Comparison of ENCODE assay signal across 15 cellular contexts in the genomic region with DNA sequence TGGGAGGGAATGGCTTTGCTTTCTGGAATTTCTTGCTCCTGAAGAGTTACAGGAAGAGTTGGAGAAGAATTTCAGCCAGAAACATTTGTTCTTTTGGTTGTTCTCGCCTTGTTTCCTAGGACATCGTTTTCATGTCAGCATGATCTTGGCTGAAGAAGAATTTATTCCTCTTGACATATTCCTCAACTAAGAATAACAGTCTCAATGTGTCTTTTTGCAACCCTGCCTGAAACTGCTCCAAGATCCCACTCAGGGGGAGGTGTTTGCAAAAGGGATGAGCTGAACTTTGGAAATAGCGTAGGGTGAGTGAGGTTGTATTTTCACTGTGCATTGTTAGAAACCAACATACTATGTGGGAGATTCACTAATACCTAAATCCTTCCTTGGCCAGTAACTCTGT. TPM values are rescaled to one million over a fixed set of nuclear protein-coding genes. Genes with fewer than 3 reads are reported as not detected.
A peak's percentile ranks its signal among the peaks of the same experiment; 100 is the strongest.
DNase-seq lines count a peak whose midpoint lies in the region; TF ChIP-seq lines count a peak whose summit lies in the region.
"Had no signal": no experiment of that assay in that cellular context is flagged by ENCODE, and none has a peak within 500 bp of the region (broad histone marks: within the 10 kb centered on the region; RNA-seq: fewer than 3 reads in every experiment).

No MANE protein-coding gene starts in this region.

- no peak overlapping the region for H4K91ac ChIP-seq in mesenchymal stem cell (ENCODE audit: low read length)

- H3K27ac ChIP-seq in HUES48 (ENCODE audit: low read depth, low read length) (peak overlapping the region; percentile 5), esophagus squamous epithelium (peak overlapping the region in 3 of 4 donors; percentile 83 to 90 (median 87)), muscle layer of duodenum (ENCODE audit: low read length) (peak overlapping the region; percentile 17), mammary epithelial cell (ENCODE audit: insufficient read depth, low read depth, low read length) (no peak overlapping the region), mesenchymal stem cell (ENCODE audit: low read length, poor library complexity, severe bottlenecking) (no peak overlapping the region)
- H3K27ac ChIP-seq: A549, C4-2B had no signal

- H2BK12ac ChIP-seq in mesenchymal stem cell (ENCODE audit: low read length in 2 of 2): no peak overlapping the region

- peaks cover 20% of the 10 kb centered on the region for H3K79me1 ChIP-seq in mesenchymal stem cell (replicated peaks; ENCODE audit: low read length, poor library complexity, severe bottlenecking)

- H2AK5ac ChIP-seq in mesenchymal stem cell (ENCODE audit: low read length, severe bottlenecking): no peak overlapping the region

- dilution Hi-C loops in mammary epithelial cell (cut with HindIII; ENCODE audit: low sequenced_read_pairs): no loop called here

- no peaks in the 10 kb centered on the region for H3K79me2 ChIP-seq in mammary epithelial cell (ENCODE audit: insufficient read depth, low read length)

- no peak overlapping the region for H3K23ac ChIP-seq in mesenchymal stem cell (ENCODE audit: low read length in 2 of 2)

- no peak for DNase-seq in esophagus squamous epithelium (lab: John Stamatoyannopoulos, UW)
- peak; percentile 37 for DNase-seq in superior temporal gyrus (ENCODE audit: extremely low spot score)
- no peak for DNase-seq in mammary epithelial cell
- DNase-seq in mesenchymal stem cell: no peak
- DNase-seq in SW 1271 (lab: John Stamatoyannopoulos, UW): no peak
- no peak for DNase-seq in NCI-H2029 treated with DMSO at 0.1 percent for 48 hours (lab: John Stamatoyannopoulos, UW)
- DNase-seq: DMS53, H9, NCI-H1930, NCI-H524 had no signal

- no peak overlapping the region for H4K8ac ChIP-seq in mesenchymal stem cell (ENCODE audit: low read length)

- H3K4me3 ChIP-seq in HUES48 (ENCODE audit: low read depth, low read length) (no peak overlapping the region), esophagus squamous epithelium (no peak overlapping the region), muscle layer of duodenum (ENCODE audit: low read depth in 1 of 2, low read length in 2 of 2) (peak overlapping the region in 1 of 2 donors; percentile 29), mammary epithelial cell (replicated peaks in 1 of 3; ENCODE audit: insufficient read depth in 1 of 3, low read depth in 2 of 3, low read length in 3 of 3) (no peak overlapping the region), mesenchymal stem cell (ENCODE audit: insufficient read depth in 1 of 2, low read depth in 1 of 2, low read length in 2 of 2) (no peak overlapping the region)
- H3K4me3 ChIP-seq: A549 had no signal

- 73 to 87% methylated on average over 3 of the region's 3 CpGs for WGBS in esophagus squamous epithelium, 2 donors
- WGBS in mammary epithelial cell (ENCODE audit: low coverage, missing lambda C conversion rate): 45% methylated on average over 3 of the region's 3 CpGs
- WGBS in mesenchymal stem cell: 100% methylated on average over 2 of the region's 3 CpGs

- no peaks in the 10 kb centered on the region for H3K36me3 ChIP-seq in HUES48 (ENCODE audit: control insufficient read depth, insufficient read depth, low read length)
- H3K36me3 ChIP-seq in esophagus squamous epithelium: no peaks in the 10 kb centered on the region
- no peaks in the 10 kb centered on the region for H3K36me3 ChIP-seq in muscle layer of duodenum (ENCODE audit: control insufficient read depth in 1 of 2, insufficient read depth in 2 of 2, low read length in 2 of 2)
- no peaks in the 10 kb centered on the region for H3K36me3 ChIP-seq in mammary epithelial cell (ENCODE audit: insufficient read depth, low read length)
- peaks cover 0 to 4% of the 10 kb centered on the region in 2 experiments for H3K36me3 ChIP-seq in mesenchymal stem cell (ENCODE audit: control insufficient read depth in 1 of 2, insufficient read depth in 2 of 2, low read depth in 1 of 2, low read length in 2 of 2)

- H4K20me1 ChIP-seq in mammary epithelial cell (ENCODE audit: insufficient read depth, low read length): no peaks in the 10 kb centered on the region

- H2AFZ ChIP-seq in mammary epithelial cell (ENCODE audit: low read depth, low read length) (no peak overlapping the region), mesenchymal stem cell (ENCODE audit: low read depth, low read length) (no peak overlapping the region)

- TF ChIP-seq POLR2A in esophagus squamous epithelium (IDR thresholded peaks at IDR 0.05): no peak

- TF ChIP-seq CTCF in esophagus squamous epithelium (IDR thresholded peaks at IDR 0.05) (no peak), mammary epithelial cell (conservative IDR thresholded peaks at IDR 0.05 in 1 of 2, IDR thresholded peaks at IDR 0.05 in 1 of 2; ENCODE audit: extremely low read depth in 1 of 2, insufficient read depth in 1 of 2, low read depth in 1 of 2, low read length in 2 of 2) (no peak)

- H3K4me2 ChIP-seq in mammary epithelial cell (ENCODE audit: insufficient read depth, low read depth, low read length): no peak overlapping the region
- no peak overlapping the region for H3K4me2 ChIP-seq in mesenchymal stem cell (ENCODE audit: low read length, poor library complexity, severe bottlenecking)
- H3K4me2 ChIP-seq: A549 had no signal

- no peak overlapping the region for H3K4ac ChIP-seq in mesenchymal stem cell (ENCODE audit: low read depth in 1 of 2, low read length in 2 of 2)

- no peaks in the 10 kb centered on the region for H3K9me3 ChIP-seq in HUES48 (ENCODE audit: control insufficient read depth, insufficient read depth, low read length)
- no peaks in the 10 kb centered on the region for H3K9me3 ChIP-seq in esophagus squamous epithelium
- no peaks in the 10 kb centered on the region for H3K9me3 ChIP-seq in muscle layer of duodenum (ENCODE audit: control insufficient read depth in 1 of 2, low read length in 2 of 2)
- no peaks in the 10 kb centered on the region for H3K9me3 ChIP-seq in mammary epithelial cell (replicated peaks; ENCODE audit: insufficient read depth, low read length)
- H3K9me3 ChIP-seq in mesenchymal stem cell (ENCODE audit: control insufficient read depth, low read length): no peaks in the 10 kb centered on the region
- H3K9me3 ChIP-seq: A549 had no signal

- no peak overlapping the region for H2BK120ac ChIP-seq in mesenchymal stem cell (ENCODE audit: low read depth, low read length)

- no peak overlapping the region for H3K9ac ChIP-seq in HUES48 (ENCODE audit: low read depth, low read length)
- H3K9ac ChIP-seq in mammary epithelial cell (ENCODE audit: insufficient read depth, low read length): no peak overlapping the region
- H3K9ac ChIP-seq in mesenchymal stem cell (ENCODE audit: low read length): no peak overlapping the region

- H3K27me3 ChIP-seq in HUES48 (ENCODE audit: control insufficient read depth, insufficient read depth, low read length): no peaks in the 10 kb centered on the region
- H3K27me3 ChIP-seq in esophagus squamous epithelium: no peaks in the 10 kb centered on the region
- H3K27me3 ChIP-seq in muscle layer of duodenum (ENCODE audit: low read depth, low read length): no peaks in the 10 kb centered on the region
- H3K27me3 ChIP-seq in mammary epithelial cell (ENCODE audit: insufficient read depth, low read length): no peaks in the 10 kb centered on the region
- H3K27me3 ChIP-seq in mesenchymal stem cell (ENCODE audit: control insufficient read depth in 1 of 2, insufficient read depth in 1 of 2, low read length in 2 of 2): no peaks in the 10 kb centered on the region

- H2BK15ac ChIP-seq in mesenchymal stem cell (ENCODE audit: low read depth, poor library complexity, severe bottlenecking): no peak overlapping the region

- intact Hi-C loops in esophagus squamous epithelium (cut with DNase I) (no loop called here), mammary epithelial cell (cut with micrococcal nuclease) (no loop called here)

- no peak overlapping the region for H2BK5ac ChIP-seq in mesenchymal stem cell (ENCODE audit: low read depth, low read length, poor library complexity, severe bottlenecking)

- no TSS peak for BruUV-seq in mammary epithelial cell (replicated peaks; lab: Mats Ljungman, UMichigan)

- H3K4me1 ChIP-seq in HUES48 (ENCODE audit: control insufficient read depth, insufficient read depth, low read length) (no peaks in the 10 kb centered on the region), esophagus squamous epithelium (peaks cover 0 to 78% (median 26%) of the 10 kb centered on the region in 3 donors), muscle layer of duodenum (ENCODE audit: control insufficient read depth in 1 of 2, insufficient read depth in 2 of 2, low read length in 2 of 2) (peaks cover 6 to 68% of the 10 kb centered on the region in 2 donors), mammary epithelial cell (ENCODE audit: insufficient read depth, low read length) (no peaks in the 10 kb centered on the region), mesenchymal stem cell (ENCODE audit: control insufficient read depth, insufficient read depth, low read depth, low read length) (peaks cover 2% of the 10 kb centered on the region)
- H3K4me1 ChIP-seq: A549 had no signal

- in situ Hi-C loops in mammary epithelial cell (cut with MboI; ENCODE audit: low sequenced_read_pairs in 2 of 2): no loop called here

- CTCF ChIA-PET in mammary epithelial cell (lab: Charles Lee; ENCODE audit: low non-redundant PET): no interaction called here

- no peak overlapping the region for H3K14ac ChIP-seq in mesenchymal stem cell (ENCODE audit: low read length in 2 of 2)

- H3K18ac ChIP-seq in mesenchymal stem cell (ENCODE audit: low read depth in 1 of 2, low read length in 2 of 2): no peak overlapping the region

RNA-seq across cellular contexts. Expression of a gene that starts 26.1 kb away (rescaled TPM):
- total RNA-seq in esophagus squamous epithelium (10 to 100 TPM in 2 of 4 donors, 1 to 10 TPM in 2; 1.9 to 58.4 (median 11.3) TPM), mammary epithelial cell (10 to 100 TPM in 1 of 2 donors, 1 to 10 TPM in 1; 8.3 to 33.5 TPM)
- polyA plus RNA-seq in mammary epithelial cell: 10.9 TPM
- 13.5 TPM for polyA minus RNA-seq in mammary epithelial cell
- 3.3 TPM for polyA plus RNA-seq in mesenchymal stem cell (2013, experiment 1 of 2)
- 3.3 TPM for polyA plus RNA-seq in mesenchymal stem cell (2013, experiment 2 of 2)
- total RNA-seq: RPMI7951 had no signal

Comparison
In these comparisons a context has a peak if more than half of its experiments do, and no peak if none do; other contexts are left out.
1. H3K27ac ChIP-seq: peak in HUES48 (single experiment), esophagus squamous epithelium (3 of 4) and muscle layer of duodenum (single experiment); none in mammary epithelial cell (single experiment) and mesenchymal stem cell (single experiment).